Comparison of ENCODE assay signal across 8 cellular contexts in the genomic region with DNA sequence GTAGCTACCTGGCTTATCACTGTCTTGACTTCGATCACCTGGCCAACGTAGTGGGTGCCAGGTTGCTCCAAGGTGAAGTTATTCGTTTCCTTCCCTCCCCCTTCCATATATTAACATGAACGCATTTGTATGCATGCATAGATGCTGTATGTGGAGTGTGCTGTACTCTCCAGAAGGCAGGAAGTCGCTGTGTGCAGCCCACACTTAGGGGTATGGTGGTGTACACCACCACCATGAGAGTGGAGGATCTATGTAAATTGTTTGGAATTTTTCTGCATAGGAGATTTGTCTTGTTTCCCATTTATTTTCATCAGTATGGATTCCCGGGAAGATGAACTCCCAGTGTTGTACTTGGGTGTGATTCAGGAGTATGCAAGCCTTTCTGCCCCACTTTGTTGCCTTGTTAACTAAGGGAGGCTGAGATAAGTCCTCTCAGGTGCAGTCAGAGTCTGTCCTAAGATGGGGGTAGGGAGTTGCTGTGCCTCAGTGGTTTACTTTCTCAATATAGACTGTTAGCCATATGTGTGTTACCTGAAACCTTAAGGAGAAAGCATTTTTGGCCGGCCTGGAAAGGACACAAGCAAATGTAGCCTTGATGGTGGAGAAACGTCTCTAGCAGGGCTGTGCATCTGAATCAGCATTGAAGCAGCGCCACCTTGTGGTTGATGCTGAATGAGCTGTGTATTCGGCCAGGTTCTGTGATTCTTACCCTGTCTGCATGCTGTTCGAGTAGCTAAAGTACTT.
A peak's percentile ranks its signal among the peaks of the same experiment; 100 is the strongest.
DNase-seq lines count a peak whose midpoint lies in the region; ATAC-seq, FAIRE-seq and TF ChIP-seq lines count a peak whose summit lies in the region.

No MANE protein-coding gene starts in this region.

- H4K91ac ChIP-seq in trophoblast cell (ENCODE audit: low read depth, low read length) = no peak overlapping the region

- H3K9me2 ChIP-seq in GM23248 (ENCODE audit: insufficient read depth) = no peaks in the 10 kb centered on the region

- FAIRE-seq in G401.6 (lab: Jason Lieb, UNC) = peak; percentile 84

- H3K79me1 ChIP-seq in trophoblast cell (ENCODE audit: low read length) = peaks cover 1% of the 10 kb centered on the region

- no peak overlapping the region for H3K18ac ChIP-seq in trophoblast cell (ENCODE audit: low read length)

- DNase-seq in GM23248 (peak; percentile 84), LNCaP clone FGC (ENCODE audit: low read depth) (peak; percentile 77), SJCRH30 (peak; percentile 68 to 93), glomerular endothelial cell (ENCODE audit: extremely low read depth, low read depth, low spot score) (peak; percentile 89), trophoblast cell (peak; percentile 77 to 96), upper lobe of right lung (peak; percentile 87)
- peak; percentile 90 for DNase-seq in activated effector memory CD4-positive, alpha-beta T cell treated with anti-CD3 and anti-CD28 coated beads, Interleukin-2, amount 50 U/mL, for 16 hours

- in situ Hi-C loops in GM23248 (cut with MboI) = loop anchor here (5.0 kb wide), 1 partner anchor 221 kb away; no protein-coding TSS in a partner anchor

- TF ChIP-seq CTCF in LNCaP clone FGC (IDR thresholded peaks at IDR 0.05; ENCODE audit: control insufficient read depth, extremely low read depth, insufficient read depth) (peak; percentile 88), upper lobe of right lung (IDR thresholded peaks at IDR 0.05) (peak; percentile 92)

- H3K4me2 ChIP-seq in GM23248 (ENCODE audit: unreplicated experiment) (no peak overlapping the region), trophoblast cell (ENCODE audit: low read length) (no peak overlapping the region)

- H3K4me1 ChIP-seq in GM23248 (ENCODE audit: insufficient read depth) (peaks cover 5% of the 10 kb centered on the region), SJCRH30 (peaks cover 15% of the 10 kb centered on the region), trophoblast cell (ENCODE audit: control insufficient read depth in 1 of 2, insufficient read depth in 2 of 2, low read length in 2 of 2) (peaks cover 11 to 18% of the 10 kb centered on the region in 2 experiments), upper lobe of right lung (peaks cover 21% of the 10 kb centered on the region)

- no peak overlapping the region for H3K4ac ChIP-seq in trophoblast cell (ENCODE audit: low read depth, low read length)

- ATAC-seq in upper lobe of right lung = peak; percentile 93

- no peak overlapping the region for H3K9ac ChIP-seq in GM23248
- peak overlapping the region; percentile 30 for H3K9ac ChIP-seq in trophoblast cell (ENCODE audit: low read length)

- intact Hi-C loops in upper lobe of right lung (cut with DNase I) = loop anchor here (5.0 to 10.0 kb wide), 2 partner anchors 63 to 216 kb away; no protein-coding TSS in a partner anchor

- H2BK120ac ChIP-seq in trophoblast cell (ENCODE audit: insufficient read depth, low read length, poor library complexity) = no peak overlapping the region

- H2AK5ac ChIP-seq in trophoblast cell (ENCODE audit: low read length) = no peak overlapping the region

- H3K79me2 ChIP-seq in GM23248 (ENCODE audit: insufficient read depth) = peaks cover 20% of the 10 kb centered on the region; the same call in 1 of the 2 replicates
- no peaks in the 10 kb centered on the region for H3K79me2 ChIP-seq in trophoblast cell (ENCODE audit: control insufficient read depth, insufficient read depth, low read length, poor library complexity)

- no peak overlapping the region for H3K14ac ChIP-seq in trophoblast cell (ENCODE audit: low read length)

- WGBS in GM23248 (ENCODE audit: low coverage in 1 of 2, low lambda C conversion rate in 2 of 2, missing lambda C conversion rate in 2 of 2), 2 experiments = 47 to 50% methylated on average over 11 of the region's 11 CpGs
- no CpG with 5 or more reads among the region's 11 CpGs for WGBS in trophoblast cell (ENCODE audit: extremely low coverage, insufficient coverage, insufficient read length)

- no peak overlapping the region for H2BK5ac ChIP-seq in trophoblast cell (ENCODE audit: low read depth, low read length, poor library complexity)

- H3K36me3 ChIP-seq in GM23248 (ENCODE audit: low read depth) = no peaks in the 10 kb centered on the region
- H3K36me3 ChIP-seq in SJCRH30 = no peaks in the 10 kb centered on the region
- H3K36me3 ChIP-seq in trophoblast cell (ENCODE audit: control insufficient read depth in 1 of 2, insufficient read depth in 2 of 2, low read length in 2 of 2) = peaks cover 0 to 3% of the 10 kb centered on the region in 2 experiments
- H3K36me3 ChIP-seq in upper lobe of right lung = no peaks in the 10 kb centered on the region

- no peak overlapping the region for H3K23ac ChIP-seq in trophoblast cell (ENCODE audit: low read length)

- H4K8ac ChIP-seq in trophoblast cell (ENCODE audit: low read depth, low read length) = no peak overlapping the region

- no peak overlapping the region for H3K4me3 ChIP-seq in GM23248
- H3K4me3 ChIP-seq in LNCaP clone FGC (ENCODE audit: low read depth, low read length) = no peak overlapping the region
- no peak overlapping the region for H3K4me3 ChIP-seq in SJCRH30
- H3K4me3 ChIP-seq in trophoblast cell (ENCODE audit: low read depth, low read length) = no peak overlapping the region
- H3K4me3 ChIP-seq in upper lobe of right lung = no peak overlapping the region

- no peak overlapping the region for H2AFZ ChIP-seq in GM23248
- H2AFZ ChIP-seq in trophoblast cell (ENCODE audit: insufficient read depth, low read length, poor library complexity) = no peak overlapping the region

- no peaks in the 10 kb centered on the region for H4K20me1 ChIP-seq in GM23248 (ENCODE audit: insufficient read depth)

- no peak overlapping the region for H4K12ac ChIP-seq in trophoblast cell (ENCODE audit: low read depth, low read length)

- no peak overlapping the region for H3K27ac ChIP-seq in GM23248
- H3K27ac ChIP-seq in SJCRH30 = no peak overlapping the region
- no peak overlapping the region for H3K27ac ChIP-seq in trophoblast cell (ENCODE audit: low read depth, low read length)
- H3K27ac ChIP-seq in upper lobe of right lung = no peak overlapping the region

- H3F3A ChIP-seq in GM23248 (ENCODE audit: insufficient read depth) = no peaks in the 10 kb centered on the region

- H3K9me3 ChIP-seq in GM23248 (ENCODE audit: low read depth) = no peaks in the 10 kb centered on the region
- no peaks in the 10 kb centered on the region; the same call in 1 of the 2 replicates for H3K9me3 ChIP-seq in SJCRH30 (replicated peaks)
- peaks cover 1% of the 10 kb centered on the region for H3K9me3 ChIP-seq in trophoblast cell (ENCODE audit: insufficient read depth, low read depth, low read length)
- H3K9me3 ChIP-seq in upper lobe of right lung = no peaks in the 10 kb centered on the region

- H2BK12ac ChIP-seq in trophoblast cell (ENCODE audit: low read length) = no peak overlapping the region

- H3K27me3 ChIP-seq in GM23248 (replicated peaks; ENCODE audit: insufficient read depth) = no peaks in the 10 kb centered on the region
- no peaks in the 10 kb centered on the region for H3K27me3 ChIP-seq in SJCRH30
- no peaks in the 10 kb centered on the region for H3K27me3 ChIP-seq in trophoblast cell (ENCODE audit: insufficient read depth, low read length)
- H3K27me3 ChIP-seq in upper lobe of right lung = no peaks in the 10 kb centered on the region
